ENCODE assay signal across 2 cellular contexts in genomic region chr4:103318327-103318726, GRCh38.
TF ChIP-seq lines count a peak whose summit lies in the region.

No MANE protein-coding gene starts in this region.

TF ChIP-seq in GM23338, 12 proteins besides CTCF, POLR2A, EP300 and RAD21:
- TF ChIP-seq EZH2 (IDR thresholded peaks at IDR 0.05; ENCODE audit: low read depth, unreplicated experiment) (no peak), ZNF331 (CRISPR knock-in tag; IDR thresholded peaks at IDR 0.05; ENCODE audit: low read depth) (no peak), JUNB (IDR thresholded peaks at IDR 0.05; ENCODE audit: unreplicated experiment) (no peak), ZNF114 (CRISPR knock-in tag; IDR thresholded peaks at IDR 0.05) (no peak), CREB1 (CRISPR knock-in tag; IDR thresholded peaks at IDR 0.05; ENCODE audit: low read depth) (no peak)

TF ChIP-seq in H1, 55 proteins besides CTCF, POLR2A, EP300 and RAD21:
- TF ChIP-seq JUND (IDR thresholded peaks at IDR 0.05; ENCODE audit: low read length) (no peak), ATF3 (IDR thresholded peaks at IDR 0.05; ENCODE audit: insufficient read depth, low read depth, low read length) (no peak), PHF8 (conservative IDR thresholded peaks at IDR 0.05; ENCODE audit: low read depth, low read length) (no peak), SAP30 (IDR thresholded peaks at IDR 0.05; ENCODE audit: insufficient read depth, insufficient replicate concordance, low read length) (no peak), USF2 (IDR thresholded peaks at IDR 0.05; ENCODE audit: low read length) (no peak), GTF2F1 (IDR thresholded peaks at IDR 0.05; ENCODE audit: borderline replicate concordance, low read depth, low read length) (no peak), SP4 (IDR thresholded peaks at IDR 0.05; ENCODE audit: low read length) (no peak), ATF2 (IDR thresholded peaks at IDR 0.05; ENCODE audit: low read length) (no peak), TAF7 (optimal IDR thresholded peaks at IDR 0.05; ENCODE audit: borderline replicate concordance, low read depth, low read length) (no peak), TAF1 (IDR thresholded peaks at IDR 0.05; ENCODE audit: low read depth, low read length) (no peak), RBBP5 (IDR thresholded peaks at IDR 0.05; ENCODE audit: borderline replicate concordance, low read depth, low read length) (no peak), CBX8 (IDR thresholded peaks at IDR 0.05; ENCODE audit: borderline replicate concordance, low read depth, low read length) (no peak), BACH1 (IDR thresholded peaks at IDR 0.05; ENCODE audit: low read length) (no peak), POU5F1 (IDR thresholded peaks at IDR 0.05; ENCODE audit: low read depth, low read length) (no peak)
